In the genomic region with DNA sequence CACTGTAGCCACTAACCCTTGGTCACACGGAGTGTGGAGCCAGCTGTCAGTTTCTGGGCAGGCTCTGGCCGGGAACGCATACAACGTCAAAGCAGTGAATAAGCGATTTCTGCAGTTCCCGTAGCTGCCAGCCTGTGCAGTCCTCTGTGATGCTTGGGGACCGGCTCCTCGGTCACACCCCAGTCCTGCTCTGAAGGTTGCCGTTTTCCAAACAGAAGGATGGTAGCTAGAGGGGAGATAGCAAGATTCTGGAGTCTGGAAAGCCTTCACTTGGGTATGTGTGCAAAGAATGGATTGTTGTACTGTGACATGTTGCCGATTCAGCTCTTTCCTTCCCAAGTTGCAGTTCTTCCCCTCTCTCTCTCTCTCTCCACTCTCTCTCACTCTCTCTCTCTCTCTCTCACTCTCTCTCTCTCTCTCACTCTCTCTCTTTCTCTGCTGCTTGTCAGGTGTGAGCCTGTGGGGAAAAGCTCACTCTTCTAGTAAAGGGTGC, we compare ENCODE assay signal across 1 cellular context.
TF ChIP-seq lines count a peak whose summit lies in the region.

No MANE protein-coding gene starts in this region.

TF ChIP-seq in GM12878, 131 proteins besides CTCF, POLR2A, EP300 and RAD21 (continued from another document and continues in another):
- TF ChIP-seq, protein P1, sequence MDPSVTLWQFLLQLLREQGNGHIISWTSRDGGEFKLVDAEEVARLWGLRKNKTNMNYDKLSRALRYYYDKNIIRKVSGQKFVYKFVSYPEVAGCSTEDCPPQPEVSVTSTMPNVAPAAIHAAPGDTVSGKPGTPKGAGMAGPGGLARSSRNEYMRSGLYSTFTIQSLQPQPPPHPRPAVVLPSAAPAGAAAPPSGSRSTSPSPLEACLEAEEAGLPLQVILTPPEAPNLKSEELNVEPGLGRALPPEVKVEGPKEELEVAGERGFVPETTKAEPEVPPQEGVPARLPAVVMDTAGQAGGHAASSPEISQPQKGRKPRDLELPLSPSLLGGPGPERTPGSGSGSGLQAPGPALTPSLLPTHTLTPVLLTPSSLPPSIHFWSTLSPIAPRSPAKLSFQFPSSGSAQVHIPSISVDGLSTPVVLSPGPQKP (IDR thresholded peaks at IDR 0.05; ENCODE audit: low read depth, low read length) = no peak
- TF ChIP-seq, protein P2, sequence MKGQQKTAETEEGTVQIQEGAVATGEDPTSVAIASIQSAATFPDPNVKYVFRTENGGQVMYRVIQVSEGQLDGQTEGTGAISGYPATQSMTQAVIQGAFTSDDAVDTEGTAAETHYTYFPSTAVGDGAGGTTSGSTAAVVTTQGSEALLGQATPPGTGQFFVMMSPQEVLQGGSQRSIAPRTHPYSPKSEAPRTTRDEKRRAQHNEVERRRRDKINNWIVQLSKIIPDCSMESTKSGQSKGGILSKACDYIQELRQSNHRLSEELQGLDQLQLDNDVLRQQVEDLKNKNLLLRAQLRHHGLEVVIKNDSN (IDR thresholded peaks at IDR 0.05; ENCODE audit: borderline replicate concordance, extremely low read length, insufficient read depth, low read depth, low read length) = no peak
- TF ChIP-seq POU2F2 (IDR thresholded peaks at IDR 0.05; ENCODE audit: borderline replicate concordance, low read depth, low read length) (no peak), DPF2 (IDR thresholded peaks at IDR 0.05) (no peak), SMAD5 (IDR thresholded peaks at IDR 0.05; ENCODE audit: low read depth) (no peak), TARDBP (IDR thresholded peaks at IDR 0.05; ENCODE audit: borderline replicate concordance) (no peak), CHD4 (IDR thresholded peaks at IDR 0.05) (no peak), MXI1 (IDR thresholded peaks at IDR 0.05; ENCODE audit: low read depth, low read length) (0 out of 2 replicates have a peak, but pooled peaks have one; percentile 13), NR2F1 (conservative IDR thresholded peaks at IDR 0.05) (no peak), SMARCA5 (IDR thresholded peaks at IDR 0.05) (no peak), PAX8 (IDR thresholded peaks at IDR 0.05) (no peak), YBX1 (IDR thresholded peaks at IDR 0.05) (peak; percentile 64; the same call in 1 of the 2 replicates), NFIC (IDR thresholded peaks at IDR 0.05; ENCODE audit: low read depth, low read length) (peak; percentile 46; the same call in 1 of the 2 replicates), STAT1 (conservative IDR thresholded peaks at IDR 0.05) (no peak), LARP7 (IDR thresholded peaks at IDR 0.05) (no peak), NFXL1 (IDR thresholded peaks at IDR 0.05; ENCODE audit: borderline replicate concordance) (no peak), TCF7 (IDR thresholded peaks at IDR 0.05; ENCODE audit: borderline replicate concordance) (no peak), ETV6 (conservative IDR thresholded peaks at IDR 0.05 in 1 of 2, IDR thresholded peaks at IDR 0.05 in 1 of 2; ENCODE audit: borderline replicate concordance in 1 of 2, low read depth in 1 of 2) (peak in 1 of 2 experiments; percentile 55; a peak in 1 of 4 replicates), PML (IDR thresholded peaks at IDR 0.05; ENCODE audit: low read length) (peak; percentile 28; the same call in 1 of the 2 replicates), ZNF24 (IDR thresholded peaks at IDR 0.05) (no peak), PAX5 (IDR thresholded peaks at IDR 0.05; ENCODE audit: borderline replicate concordance, low read depth, low read length) (no peak), KAT2A (conservative IDR thresholded peaks at IDR 0.05; ENCODE audit: control insufficient read depth, low read depth, low read length) (no peak), IKZF2 (IDR thresholded peaks at IDR 0.05) (peak; percentile 89 to 90), TCF3 (IDR thresholded peaks at IDR 0.05; ENCODE audit: borderline replicate concordance, insufficient read depth, low read depth, low read length) (peak; percentile 54; the same call in 1 of the 2 replicates), WRNIP1 (IDR thresholded peaks at IDR 0.05; ENCODE audit: borderline replicate concordance, low read depth, low read length) (no peak), CBX5 (IDR thresholded peaks at IDR 0.05; ENCODE audit: low read depth) (0 out of 2 replicates have a peak, but pooled peaks have one; percentile 60), ZNF217 (IDR thresholded peaks at IDR 0.05) (no peak)
- TF ChIP-seq, protein P3, sequence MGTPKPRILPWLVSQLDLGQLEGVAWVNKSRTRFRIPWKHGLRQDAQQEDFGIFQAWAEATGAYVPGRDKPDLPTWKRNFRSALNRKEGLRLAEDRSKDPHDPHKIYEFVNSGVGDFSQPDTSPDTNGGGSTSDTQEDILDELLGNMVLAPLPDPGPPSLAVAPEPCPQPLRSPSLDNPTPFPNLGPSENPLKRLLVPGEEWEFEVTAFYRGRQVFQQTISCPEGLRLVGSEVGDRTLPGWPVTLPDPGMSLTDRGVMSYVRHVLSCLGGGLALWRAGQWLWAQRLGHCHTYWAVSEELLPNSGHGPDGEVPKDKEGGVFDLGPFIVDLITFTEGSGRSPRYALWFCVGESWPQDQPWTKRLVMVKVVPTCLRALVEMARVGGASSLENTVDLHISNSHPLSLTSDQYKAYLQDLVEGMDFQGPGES (IDR thresholded peaks at IDR 0.05) = no peak
- TF ChIP-seq, protein P4, sequence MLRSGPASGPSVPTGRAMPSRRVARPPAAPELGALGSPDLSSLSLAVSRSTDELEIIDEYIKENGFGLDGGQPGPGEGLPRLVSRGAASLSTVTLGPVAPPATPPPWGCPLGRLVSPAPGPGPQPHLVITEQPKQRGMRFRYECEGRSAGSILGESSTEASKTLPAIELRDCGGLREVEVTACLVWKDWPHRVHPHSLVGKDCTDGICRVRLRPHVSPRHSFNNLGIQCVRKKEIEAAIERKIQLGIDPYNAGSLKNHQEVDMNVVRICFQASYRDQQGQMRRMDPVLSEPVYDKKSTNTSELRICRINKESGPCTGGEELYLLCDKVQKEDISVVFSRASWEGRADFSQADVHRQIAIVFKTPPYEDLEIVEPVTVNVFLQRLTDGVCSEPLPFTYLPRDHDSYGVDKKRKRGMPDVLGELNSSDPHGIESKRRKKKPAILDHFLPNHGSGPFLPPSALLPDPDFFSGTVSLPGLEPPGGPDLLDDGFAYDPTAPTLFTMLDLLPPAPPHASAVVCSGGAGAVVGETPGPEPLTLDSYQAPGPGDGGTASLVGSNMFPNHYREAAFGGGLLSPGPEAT (IDR thresholded peaks at IDR 0.05; ENCODE audit: low read depth) = peak; percentile 48
- TF ChIP-seq, protein P5, sequence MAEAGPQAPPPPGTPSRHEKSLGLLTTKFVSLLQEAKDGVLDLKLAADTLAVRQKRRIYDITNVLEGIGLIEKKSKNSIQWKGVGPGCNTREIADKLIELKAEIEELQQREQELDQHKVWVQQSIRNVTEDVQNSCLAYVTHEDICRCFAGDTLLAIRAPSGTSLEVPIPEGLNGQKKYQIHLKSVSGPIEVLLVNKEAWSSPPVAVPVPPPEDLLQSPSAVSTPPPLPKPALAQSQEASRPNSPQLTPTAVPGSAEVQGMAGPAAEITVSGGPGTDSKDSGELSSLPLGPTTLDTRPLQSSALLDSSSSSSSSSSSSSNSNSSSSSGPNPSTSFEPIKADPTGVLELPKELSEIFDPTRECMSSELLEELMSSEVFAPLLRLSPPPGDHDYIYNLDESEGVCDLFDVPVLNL (IDR thresholded peaks at IDR 0.05; ENCODE audit: low read depth, low read length) = no peak
- TF ChIP-seq, protein P6, sequence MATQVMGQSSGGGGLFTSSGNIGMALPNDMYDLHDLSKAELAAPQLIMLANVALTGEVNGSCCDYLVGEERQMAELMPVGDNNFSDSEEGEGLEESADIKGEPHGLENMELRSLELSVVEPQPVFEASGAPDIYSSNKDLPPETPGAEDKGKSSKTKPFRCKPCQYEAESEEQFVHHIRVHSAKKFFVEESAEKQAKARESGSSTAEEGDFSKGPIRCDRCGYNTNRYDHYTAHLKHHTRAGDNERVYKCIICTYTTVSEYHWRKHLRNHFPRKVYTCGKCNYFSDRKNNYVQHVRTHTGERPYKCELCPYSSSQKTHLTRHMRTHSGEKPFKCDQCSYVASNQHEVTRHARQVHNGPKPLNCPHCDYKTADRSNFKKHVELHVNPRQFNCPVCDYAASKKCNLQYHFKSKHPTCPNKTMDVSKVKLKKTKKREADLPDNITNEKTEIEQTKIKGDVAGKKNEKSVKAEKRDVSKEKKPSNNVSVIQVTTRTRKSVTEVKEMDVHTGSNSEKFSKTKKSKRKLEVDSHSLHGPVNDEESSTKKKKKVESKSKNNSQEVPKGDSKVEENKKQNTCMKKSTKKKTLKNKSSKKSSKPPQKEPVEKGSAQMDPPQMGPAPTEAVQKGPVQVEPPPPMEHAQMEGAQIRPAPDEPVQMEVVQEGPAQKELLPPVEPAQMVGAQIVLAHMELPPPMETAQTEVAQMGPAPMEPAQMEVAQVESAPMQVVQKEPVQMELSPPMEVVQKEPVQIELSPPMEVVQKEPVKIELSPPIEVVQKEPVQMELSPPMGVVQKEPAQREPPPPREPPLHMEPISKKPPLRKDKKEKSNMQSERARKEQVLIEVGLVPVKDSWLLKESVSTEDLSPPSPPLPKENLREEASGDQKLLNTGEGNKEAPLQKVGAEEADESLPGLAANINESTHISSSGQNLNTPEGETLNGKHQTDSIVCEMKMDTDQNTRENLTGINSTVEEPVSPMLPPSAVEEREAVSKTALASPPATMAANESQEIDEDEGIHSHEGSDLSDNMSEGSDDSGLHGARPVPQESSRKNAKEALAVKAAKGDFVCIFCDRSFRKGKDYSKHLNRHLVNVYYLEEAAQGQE (IDR thresholded peaks at IDR 0.05; ENCODE audit: low read depth, low read length) = no peak
- TF ChIP-seq, protein P7, sequence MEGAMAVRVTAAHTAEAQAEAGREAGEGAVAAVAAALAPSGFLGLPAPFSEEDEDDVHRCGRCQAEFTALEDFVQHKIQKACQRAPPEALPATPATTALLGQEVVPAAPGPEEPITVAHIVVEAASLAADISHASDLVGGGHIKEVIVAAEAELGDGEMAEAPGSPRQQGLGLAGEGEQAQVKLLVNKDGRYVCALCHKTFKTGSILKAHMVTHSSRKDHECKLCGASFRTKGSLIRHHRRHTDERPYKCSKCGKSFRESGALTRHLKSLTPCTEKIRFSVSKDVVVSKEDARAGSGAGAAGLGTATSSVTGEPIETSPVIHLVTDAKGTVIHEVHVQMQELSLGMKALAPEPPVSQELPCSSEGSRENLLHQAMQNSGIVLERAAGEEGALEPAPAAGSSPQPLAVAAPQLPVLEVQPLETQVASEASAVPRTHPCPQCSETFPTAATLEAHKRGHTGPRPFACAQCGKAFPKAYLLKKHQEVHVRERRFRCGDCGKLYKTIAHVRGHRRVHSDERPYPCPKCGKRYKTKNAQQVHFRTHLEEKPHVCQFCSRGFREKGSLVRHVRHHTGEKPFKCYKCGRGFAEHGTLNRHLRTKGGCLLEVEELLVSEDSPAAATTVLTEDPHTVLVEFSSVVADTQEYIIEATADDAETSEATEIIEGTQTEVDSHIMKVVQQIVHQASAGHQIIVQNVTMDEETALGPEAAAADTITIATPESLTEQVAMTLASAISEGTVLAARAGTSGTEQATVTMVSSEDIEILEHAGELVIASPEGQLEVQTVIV (IDR thresholded peaks at IDR 0.05; ENCODE audit: borderline replicate concordance, partially characterized antibody) = no peak
- TF ChIP-seq, protein P8, sequence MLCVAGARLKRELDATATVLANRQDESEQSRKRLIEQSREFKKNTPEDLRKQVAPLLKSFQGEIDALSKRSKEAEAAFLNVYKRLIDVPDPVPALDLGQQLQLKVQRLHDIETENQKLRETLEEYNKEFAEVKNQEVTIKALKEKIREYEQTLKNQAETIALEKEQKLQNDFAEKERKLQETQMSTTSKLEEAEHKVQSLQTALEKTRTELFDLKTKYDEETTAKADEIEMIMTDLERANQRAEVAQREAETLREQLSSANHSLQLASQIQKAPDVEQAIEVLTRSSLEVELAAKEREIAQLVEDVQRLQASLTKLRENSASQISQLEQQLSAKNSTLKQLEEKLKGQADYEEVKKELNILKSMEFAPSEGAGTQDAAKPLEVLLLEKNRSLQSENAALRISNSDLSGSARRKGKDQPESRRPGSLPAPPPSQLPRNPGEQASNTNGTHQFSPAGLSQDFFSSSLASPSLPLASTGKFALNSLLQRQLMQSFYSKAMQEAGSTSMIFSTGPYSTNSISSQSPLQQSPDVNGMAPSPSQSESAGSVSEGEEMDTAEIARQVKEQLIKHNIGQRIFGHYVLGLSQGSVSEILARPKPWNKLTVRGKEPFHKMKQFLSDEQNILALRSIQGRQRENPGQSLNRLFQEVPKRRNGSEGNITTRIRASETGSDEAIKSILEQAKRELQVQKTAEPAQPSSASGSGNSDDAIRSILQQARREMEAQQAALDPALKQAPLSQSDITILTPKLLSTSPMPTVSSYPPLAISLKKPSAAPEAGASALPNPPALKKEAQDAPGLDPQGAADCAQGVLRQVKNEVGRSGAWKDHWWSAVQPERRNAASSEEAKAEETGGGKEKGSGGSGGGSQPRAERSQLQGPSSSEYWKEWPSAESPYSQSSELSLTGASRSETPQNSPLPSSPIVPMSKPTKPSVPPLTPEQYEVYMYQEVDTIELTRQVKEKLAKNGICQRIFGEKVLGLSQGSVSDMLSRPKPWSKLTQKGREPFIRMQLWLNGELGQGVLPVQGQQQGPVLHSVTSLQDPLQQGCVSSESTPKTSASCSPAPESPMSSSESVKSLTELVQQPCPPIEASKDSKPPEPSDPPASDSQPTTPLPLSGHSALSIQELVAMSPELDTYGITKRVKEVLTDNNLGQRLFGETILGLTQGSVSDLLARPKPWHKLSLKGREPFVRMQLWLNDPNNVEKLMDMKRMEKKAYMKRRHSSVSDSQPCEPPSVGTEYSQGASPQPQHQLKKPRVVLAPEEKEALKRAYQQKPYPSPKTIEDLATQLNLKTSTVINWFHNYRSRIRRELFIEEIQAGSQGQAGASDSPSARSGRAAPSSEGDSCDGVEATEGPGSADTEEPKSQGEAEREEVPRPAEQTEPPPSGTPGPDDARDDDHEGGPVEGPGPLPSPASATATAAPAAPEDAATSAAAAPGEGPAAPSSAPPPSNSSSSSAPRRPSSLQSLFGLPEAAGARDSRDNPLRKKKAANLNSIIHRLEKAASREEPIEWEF (IDR thresholded peaks at IDR 0.05; ENCODE audit: insufficient replicate concordance, low read depth, low read length) = no peak
- TF ChIP-seq, protein P9, sequence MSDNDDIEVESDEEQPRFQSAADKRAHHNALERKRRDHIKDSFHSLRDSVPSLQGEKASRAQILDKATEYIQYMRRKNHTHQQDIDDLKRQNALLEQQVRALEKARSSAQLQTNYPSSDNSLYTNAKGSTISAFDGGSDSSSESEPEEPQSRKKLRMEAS (IDR thresholded peaks at IDR 0.05; ENCODE audit: low read depth, low read length) = no peak
- TF ChIP-seq, protein P10, sequence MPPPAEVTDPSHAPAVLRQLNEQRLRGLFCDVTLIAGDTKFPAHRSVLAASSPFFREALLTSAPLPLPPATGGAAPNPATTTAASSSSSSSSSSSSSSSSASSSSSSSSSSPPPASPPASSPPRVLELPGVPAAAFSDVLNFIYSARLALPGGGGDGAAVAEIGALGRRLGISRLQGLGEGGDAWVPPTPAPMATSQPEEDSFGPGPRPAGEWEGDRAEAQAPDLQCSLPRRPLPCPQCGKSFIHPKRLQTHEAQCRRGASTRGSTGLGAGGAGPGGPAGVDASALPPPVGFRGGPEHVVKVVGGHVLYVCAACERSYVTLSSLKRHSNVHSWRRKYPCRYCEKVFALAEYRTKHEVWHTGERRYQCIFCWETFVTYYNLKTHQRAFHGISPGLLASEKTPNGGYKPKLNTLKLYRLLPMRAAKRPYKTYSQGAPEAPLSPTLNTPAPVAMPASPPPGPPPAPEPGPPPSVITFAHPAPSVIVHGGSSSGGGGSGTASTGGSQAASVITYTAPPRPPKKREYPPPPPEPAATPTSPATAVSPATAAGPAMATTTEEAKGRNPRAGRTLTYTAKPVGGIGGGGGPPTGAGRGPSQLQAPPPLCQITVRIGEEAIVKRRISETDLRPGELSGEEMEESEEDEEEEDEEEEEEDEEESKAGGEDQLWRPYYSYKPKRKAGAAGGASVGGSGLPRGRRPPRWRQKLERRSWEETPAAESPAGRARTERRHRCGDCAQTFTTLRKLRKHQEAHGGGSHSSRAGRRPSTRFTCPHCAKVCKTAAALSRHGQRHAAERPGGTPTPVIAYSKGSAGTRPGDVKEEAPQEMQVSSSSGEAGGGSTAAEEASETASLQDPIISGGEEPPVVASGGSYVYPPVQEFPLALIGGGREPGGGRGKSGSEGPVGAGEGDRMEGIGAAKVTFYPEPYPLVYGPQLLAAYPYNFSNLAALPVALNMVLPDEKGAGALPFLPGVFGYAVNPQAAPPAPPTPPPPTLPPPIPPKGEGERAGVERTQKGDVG (CRISPR knock-in tag; IDR thresholded peaks at IDR 0.05) = no peak
